23 cellular contexts compared by ENCODE assay signal in the genomic region with DNA sequence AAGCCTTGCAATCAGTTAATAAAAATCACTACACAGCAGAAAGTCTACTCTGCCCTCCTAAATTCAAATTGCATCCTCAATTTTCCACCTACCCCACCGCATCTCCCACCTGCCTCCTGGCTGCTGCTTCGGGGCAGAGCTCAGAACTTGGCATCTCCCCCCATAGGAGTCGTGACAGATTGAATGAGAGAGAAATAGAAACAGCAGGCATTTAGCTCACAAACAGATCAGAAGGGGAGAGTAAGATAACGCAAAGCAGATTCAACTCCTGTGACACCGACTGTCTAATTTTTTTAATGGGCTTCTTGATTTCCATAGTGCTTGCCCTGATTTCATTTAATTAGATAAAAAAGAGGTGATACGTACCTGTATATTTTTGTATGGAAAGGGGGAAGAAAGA. TPM values are rescaled to one million over a fixed set of nuclear protein-coding genes. Genes with fewer than 3 reads are reported as not detected.
DNase-seq lines count a peak whose midpoint lies in the region; FAIRE-seq and TF ChIP-seq lines count a peak whose summit lies in the region.
"Had no signal": no experiment of that assay in that cellular context is flagged by ENCODE, and none has a peak within 500 bp of the region (broad histone marks: within the 10 kb centered on the region; RNA-seq: fewer than 3 reads in every experiment).

No MANE protein-coding gene starts in this region.

- no peak overlapping the region for H3K18ac ChIP-seq in H1 (ENCODE audit: extremely low read depth, low read length)

- H2BK5ac ChIP-seq in H1 (ENCODE audit: low read depth, low read length) = no peak overlapping the region

- H3K27me3 ChIP-seq in H1 (replicated peaks in 1 of 4; ENCODE audit: control insufficient read depth in 3 of 4, extremely low read depth in 1 of 4, insufficient read depth in 3 of 4, low read length in 3 of 4) (no peaks in the 10 kb centered on the region), osteoblast (ENCODE audit: insufficient read depth, low read length) (no peaks in the 10 kb centered on the region)

- TF ChIP-seq POLR2A in H1 (IDR thresholded peaks at IDR 0.05; ENCODE audit: control extremely low read depth in 1 of 2, low read depth in 2 of 2, low read length in 2 of 2) = no peak

- H3K79me2 ChIP-seq in H1 (ENCODE audit: control insufficient read depth in 1 of 2, insufficient read depth in 2 of 2, low read length in 2 of 2) (no peaks in the 10 kb centered on the region), osteoblast (ENCODE audit: insufficient read depth, low read length) (no peaks in the 10 kb centered on the region)

- H3K14ac ChIP-seq in H1 (ENCODE audit: insufficient read length) = no peak overlapping the region

- H3K4me1 ChIP-seq in H1 (replicated peaks in 1 of 4; ENCODE audit: control insufficient read depth in 3 of 4, insufficient read depth in 4 of 4, low read length in 3 of 4) (peaks cover 0 to 6% (median under 1%) of the 10 kb centered on the region in 4 experiments; a peak in 2 of 7 replicates), osteoblast (ENCODE audit: insufficient read depth, low read length) (peaks cover 9% of the 10 kb centered on the region)
- H3K4me1 ChIP-seq: A549 had no signal

- no peak overlapping the region for H2AK5ac ChIP-seq in H1 (ENCODE audit: low read depth, low read length)

- H4K20me1 ChIP-seq in H1 (replicated peaks in 1 of 2; ENCODE audit: control insufficient read depth in 1 of 2, insufficient read depth in 2 of 2, low read length in 2 of 2) (no peaks in the 10 kb centered on the region), osteoblast (ENCODE audit: insufficient read depth, low read length) (no peaks in the 10 kb centered on the region)

- H3K4me3 ChIP-seq in H1 (ENCODE audit: extremely low read depth in 1 of 4, insufficient read depth in 2 of 4, low read depth in 3 of 4, low read length in 4 of 4) (no peak overlapping the region), osteoblast (ENCODE audit: insufficient read depth, low read length) (no peak overlapping the region)
- H3K4me3 ChIP-seq: A549 had no signal

- no peak overlapping the region for H2BK15ac ChIP-seq in H1 (ENCODE audit: low read length)

- no peak overlapping the region for H3K27ac ChIP-seq in H1 (ENCODE audit: low read depth, low read length)
- H3K27ac ChIP-seq in osteoblast (ENCODE audit: low read depth, low read length) = no peak overlapping the region
- H3K27ac ChIP-seq: A549, HL-60 had no signal

- FAIRE-seq in H1 (lab: Jason Lieb, UNC) = no peak
- FAIRE-seq: A549, D721Med, G401.6, GM12891 had no signal

- H2BK120ac ChIP-seq in H1 (replicated peaks; ENCODE audit: low read depth, low read length) = no peak overlapping the region

- no peak overlapping the region for H2BK12ac ChIP-seq in H1 (ENCODE audit: low read depth, low read length)

- no peaks in the 10 kb centered on the region for H3K9me3 ChIP-seq in H1 (ENCODE audit: insufficient read depth in 2 of 2, low read depth in 1 of 2, low read length in 1 of 2)
- H3K9me3 ChIP-seq in osteoblast (ENCODE audit: low read depth, low read length) = no peaks in the 10 kb centered on the region
- H3K9me3 ChIP-seq: A549 had no signal

- no peak overlapping the region for H4K8ac ChIP-seq in H1 (ENCODE audit: extremely low read depth, insufficient read depth, low read length)

- DNase-seq in NCI-H2171 (lab: John Stamatoyannopoulos, UW) = peak; percentile 6
- peak; percentile 15 for DNase-seq in NCI-H82 treated with DMSO at 0.1 percent for 48 hours (lab: John Stamatoyannopoulos, UW; ENCODE audit: unreplicated experiment)
- no peak for DNase-seq in H1 (ENCODE audit: low read depth in 1 of 2, low spot score in 2 of 2)
- DNase-seq in osteoblast (ENCODE audit: insufficient read length, low spot score, missing footprints) = peak; percentile 26
- DNase-seq in NCI-H2227 treated with DMSO at 0.1 percent for 48 hours (lab: John Stamatoyannopoulos, UW) = no peak
- DNase-seq in NCI-H2196 treated with DMSO at 0.1 percent for 48 hours (lab: John Stamatoyannopoulos, UW; ENCODE audit: unreplicated experiment) = no peak
- no peak for DNase-seq in activated T-cell treated with anti-CD3 and anti-CD28 coated beads, Interleukin-2, amount 50 U/mL, for 48 hours
- DNase-seq: CD8-positive, alpha-beta T cell; COR-L47; DMS153; DMS79 treated with DMSO at 0.1 percent for 48 hours; EL; HCEC 1CT; HFFc6 had no signal

- no peaks in the 10 kb centered on the region for H3K23me2 ChIP-seq in H1 (ENCODE audit: low read depth, low read length)

- H2AFZ ChIP-seq in H1 (ENCODE audit: low read length) (no peak overlapping the region), osteoblast (ENCODE audit: low read length) (no peak overlapping the region)

- H4K5ac ChIP-seq in H1 (ENCODE audit: insufficient read length, low read depth, low read length) = no peak overlapping the region

- CTCF ChIA-PET in H1 (lab: Charles Lee; ENCODE audit: partially characterized antibody) = interaction anchor here (1.0 to 1.8 kb wide), 2 partner anchors 10 to 73 kb away, joined by 3 to 5 read pairs; no protein-coding TSS in a partner anchor

- no peak overlapping the region for H3K4me2 ChIP-seq in H1 (ENCODE audit: insufficient read depth in 1 of 2, low read depth in 2 of 2, low read length in 2 of 2)
- H3K4me2 ChIP-seq in osteoblast (ENCODE audit: insufficient read depth, low read length) = no peak overlapping the region
- H3K4me2 ChIP-seq: A549 had no signal

- H3K36me3 ChIP-seq in H1 (ENCODE audit: control insufficient read depth in 2 of 4, insufficient read depth in 4 of 4, low read length in 3 of 4) = no peaks in the 10 kb centered on the region
- H3K36me3 ChIP-seq in osteoblast (ENCODE audit: insufficient read depth, low read length) = no peaks in the 10 kb centered on the region

- POLR2A ChIA-PET in H1 (lab: Charles Lee; ENCODE audit: partially characterized antibody) = no interaction called here

- H3K56ac ChIP-seq in H1 (replicated peaks; ENCODE audit: insufficient read length, low read depth, low read length) = no peak overlapping the region

- no peak overlapping the region for H3K9ac ChIP-seq in H1 (replicated peaks in 1 of 4; ENCODE audit: extremely low read depth in 1 of 4, low read depth in 3 of 4, low read length in 3 of 4)

- TF ChIP-seq EP300 in H1 (IDR thresholded peaks at IDR 0.05; ENCODE audit: borderline replicate concordance in 1 of 2, low read depth in 2 of 2, low read length in 2 of 2) = no peak

- H4K91ac ChIP-seq in H1 (replicated peaks; ENCODE audit: insufficient read length, low read length) = peak overlapping the region; percentile 69

- TF ChIP-seq RAD21 in H1 (IDR thresholded peaks at IDR 0.05 in 1 of 2, conservative IDR thresholded peaks at IDR 0.05 in 1 of 2; ENCODE audit: low read depth in 2 of 2, low read length in 2 of 2) = no peak

- TF ChIP-seq CTCF in H1 (IDR thresholded peaks at IDR 0.05; ENCODE audit: control extremely low read depth in 1 of 3, insufficient read depth in 1 of 3, low read depth in 1 of 3, low read length in 3 of 3) = no peak
- TF ChIP-seq CTCF in osteoblast (IDR thresholded peaks at IDR 0.05; ENCODE audit: extremely low read depth, low read depth, low read length) = no peak

- no peak overlapping the region for H2BK20ac ChIP-seq in H1 (ENCODE audit: low read length)

- H3K79me1 ChIP-seq in H1 (ENCODE audit: low read depth, low read length) = no peaks in the 10 kb centered on the region

- no peak overlapping the region for H3K23ac ChIP-seq in H1 (ENCODE audit: insufficient read length)

- 80% methylated on average over 6 of the region's 6 CpGs; no CpG with 5 or more reads in 1 of the 2 experiments for WGBS in H1 (ENCODE audit: extremely low coverage in 1 of 2, insufficient coverage in 1 of 2, insufficient read length in 1 of 2, insufficient replicate concordance in 2 of 2, low coverage in 1 of 2, low lambda C conversion rate in 2 of 2, missing lambda C conversion rate in 1 of 2), 2 experiments

- H3K4ac ChIP-seq in H1 (replicated peaks; ENCODE audit: insufficient read length, low read depth, low read length) = no peak overlapping the region

TF ChIP-seq in H1, 55 proteins besides CTCF, POLR2A, EP300 and RAD21:
- no peak for TF ChIP-seq CBX8 (IDR thresholded peaks at IDR 0.05; ENCODE audit: borderline replicate concordance, low read depth, low read length)
- no peak for TF ChIP-seq SRF (IDR thresholded peaks at IDR 0.05; ENCODE audit: low read depth, low read length)
- TF ChIP-seq JUND (IDR thresholded peaks at IDR 0.05; ENCODE audit: low read length) = no peak

RNA-seq across cellular contexts. Expression of a gene that starts 24.7 kb away (rescaled TPM):
- total RNA-seq in H1 (2021; fragmentation: NEBNext Ultra II Directional; extraction: Animal tissue kit (Norgen Biotek cat#: 25700)) = not detected in 2 replicates
- polyA plus RNA-seq in H1 (2011; rRNA removed) = not detected in 2 replicates
- not detected for polyA plus RNA-seq in H1 (2011; cell fraction: cytosol; rRNA removed)
- polyA plus RNA-seq in H1 (2011; cell fraction: nucleus; rRNA removed) = not detected
- polyA plus RNA-seq in H1 (2012, experiment 1 of 2) = not detected in 4 replicates
- not detected for polyA plus RNA-seq in H1 (2012, experiment 2 of 2)
- polyA plus RNA-seq in H1 (2013, experiment 1 of 2) = not detected
- not detected for polyA plus RNA-seq in H1 (2013, experiment 2 of 2)
- not detected in 2 replicates for polyA minus RNA-seq in H1 (2011; rRNA and poly(A)+ RNA removed)
- polyA minus RNA-seq in H1 (2011; cell fraction: cytosol; rRNA and poly(A)+ RNA removed) = not detected
- not detected for polyA minus RNA-seq in H1 (2011; cell fraction: nucleus; rRNA and poly(A)+ RNA removed)
- total RNA-seq in osteoblast = not detected in 2 replicates
- total RNA-seq: CD8-positive, alpha-beta T cell; H4; HFFc6 had no signal
- polyA plus RNA-seq: A549, AG04450, BJ, CD14-positive monocyte had no signal

Comparison
In these comparisons a context has a peak if more than half of its experiments do, and no peak if none do; other contexts are left out.
1. DNase-seq: peak in NCI-H2171 (single experiment), NCI-H82 treated with DMSO at 0.1 percent for 48 hours (single experiment) and osteoblast (single experiment); none in H1 (0 of 2), NCI-H2227 treated with DMSO at 0.1 percent for 48 hours (single experiment), NCI-H2196 treated with DMSO at 0.1 percent for 48 hours (single experiment) and activated T-cell treated with anti-CD3 and anti-CD28 coated beads, Interleukin-2, amount 50 U/mL, for 48 hours (0 of 2).